9 cellular contexts compared by ENCODE assay signal in the genomic region with DNA sequence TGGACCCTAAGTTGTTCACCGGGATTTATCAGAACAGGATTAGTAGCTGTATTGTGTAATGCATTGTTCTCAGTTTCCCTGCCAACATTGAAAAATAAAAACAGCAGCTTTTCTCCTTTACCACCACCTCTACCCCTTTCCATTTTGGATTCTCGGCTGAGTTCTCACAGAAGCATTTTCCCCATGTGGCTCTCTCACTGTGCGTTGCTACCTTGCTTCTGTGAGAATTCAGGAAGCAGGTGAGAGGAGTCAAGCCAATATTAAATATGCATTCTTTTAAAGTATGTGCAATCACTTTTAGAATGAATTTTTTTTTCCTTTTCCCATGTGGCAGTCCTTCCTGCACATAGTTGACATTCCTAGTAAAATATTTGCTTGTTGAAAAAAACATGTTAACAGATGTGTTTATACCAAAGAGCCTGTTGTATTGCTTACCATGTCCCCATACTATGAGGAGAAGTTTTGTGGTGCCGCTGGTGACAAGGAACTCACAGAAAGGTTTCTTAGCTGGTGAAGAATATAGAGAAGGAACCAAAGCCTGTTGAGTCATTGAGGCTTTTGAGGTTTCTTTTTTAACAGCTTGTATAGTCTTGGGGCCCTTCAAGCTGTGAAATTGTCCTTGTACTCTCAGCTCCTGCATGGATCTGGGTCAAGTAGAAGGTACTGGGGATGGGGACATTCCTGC. TPM values are rescaled to one million over a fixed set of nuclear protein-coding genes. Genes with fewer than 3 reads are reported as not detected.
DNase-seq lines count a peak whose midpoint lies in the region; ATAC-seq and TF ChIP-seq lines count a peak whose summit lies in the region.
"Had no signal": no experiment of that assay in that cellular context is flagged by ENCODE, and none has a peak within 500 bp of the region (broad histone marks: within the 10 kb centered on the region; RNA-seq: fewer than 3 reads in every experiment).

No MANE protein-coding gene starts in this region.

- peaks cover 48 to 56% of the 10 kb centered on the region in 2 donors for H3K4me1 Mint-ChIP-seq in natural killer cell

- H3K9me3 Mint-ChIP-seq in activated naive CD4-positive, alpha-beta T cell treated with anti-CD3 and anti-CD28 coated beads, Interleukin-2, amount 50 U/mL, for 72 hours, result no peaks in the 10 kb centered on the region
- H3K9me3 Mint-ChIP-seq in natural killer cell, result no peaks in the 10 kb centered on the region

- H3K4me3 Mint-ChIP-seq in natural killer cell, result peak overlapping the region; percentile 74

- H3K4me2 ChIP-seq in KMS-11, result peak overlapping the region; percentile 22; the same call in 1 of the 2 replicates

- WGBS in suprapubic skin, result 69% methylated on average over 4 of the region's 4 CpGs

- intact Hi-C loops in natural killer cell (cut with micrococcal nuclease) (loop anchor here (2.0 to 5.0 kb wide), 3 partner anchors 45 to 582 kb away; partner anchors contain the start of gene TRIM33), left ventricle myocardium inferior (cut with micrococcal nuclease) (loop anchor here (5.0 kb wide), 1 partner anchor 307 kb away; no protein-coding TSS in a partner anchor)

- H3K36me3 Mint-ChIP-seq in activated naive CD4-positive, alpha-beta T cell treated with anti-CD3 and anti-CD28 coated beads, Interleukin-2, amount 50 U/mL, for 72 hours, result peaks cover 6 to 8% of the 10 kb centered on the region in 2 donors
- peaks cover 32% of the 10 kb centered on the region for H3K36me3 Mint-ChIP-seq in natural killer cell

- H3K27ac Mint-ChIP-seq in activated naive CD4-positive, alpha-beta T cell treated with anti-CD3 and anti-CD28 coated beads, Interleukin-2, amount 50 U/mL, for 72 hours, result peak overlapping the region; percentile 20 to 81
- peak overlapping the region; percentile 64 to 83 for H3K27ac Mint-ChIP-seq in natural killer cell

- H3K9me3 ChIP-seq in left ventricle myocardium inferior (replicated peaks), result no peaks in the 10 kb centered on the region
- H3K9me3 ChIP-seq in suprapubic skin, result no peaks in the 10 kb centered on the region

- no peak overlapping the region for H3K4me3 ChIP-seq in KMS-11 (IDR thresholded peaks at IDR 0.05; ENCODE audit: insufficient read depth, low read depth, low read length)
- no peak overlapping the region for H3K4me3 ChIP-seq in left ventricle myocardium inferior
- H3K4me3 ChIP-seq in suprapubic skin, result no peak overlapping the region

- DNase-seq in EH (ENCODE audit: low read depth) (peak; percentile 68), natural killer cell (no peak), left ventricle myocardium inferior (no peak), suprapubic skin (ENCODE audit: low spot score in 2 of 2) (no peak)
- DNase-seq in activated naive CD4-positive, alpha-beta T cell treated with anti-CD3 and anti-CD28 coated beads, Interleukin-2, amount 50 U/mL, for 72 hours (ENCODE audit: low spot score in 2 of 2), result no peak
- DNase-seq: NCI-H526 treated with DMSO at 0.1 percent for 48 hours had no signal

- H3K9ac ChIP-seq in KMS-11, result no peak overlapping the region

- peak; percentile 77 to 84 for ATAC-seq in activated naive CD4-positive, alpha-beta T cell treated with anti-CD3 and anti-CD28 coated beads, Interleukin-2, amount 50 U/mL, for 72 hours
- ATAC-seq in natural killer cell, result peak; percentile 68 to 78 (median 76)
- ATAC-seq in GM18867 (IDR thresholded peaks at IDR 0.05; ENCODE audit: unreplicated experiment), result no peak
- ATAC-seq in GM19455 (IDR thresholded peaks at IDR 0.05; ENCODE audit: unreplicated experiment), result no peak

- TF ChIP-seq CTCF in KMS-11 (conservative IDR thresholded peaks at IDR 0.05; ENCODE audit: low read depth, low read length) (no peak), natural killer cell (IDR thresholded peaks at IDR 0.05) (no peak), left ventricle myocardium inferior (IDR thresholded peaks at IDR 0.05; ENCODE audit: borderline replicate concordance) (no peak), suprapubic skin (IDR thresholded peaks at IDR 0.05) (no peak)

- H3K27me3 ChIP-seq in KMS-11 (ENCODE audit: insufficient read depth, low read depth) (no peaks in the 10 kb centered on the region), left ventricle myocardium inferior (ENCODE audit: low read depth) (no peaks in the 10 kb centered on the region), suprapubic skin (no peaks in the 10 kb centered on the region)

- H3K27ac ChIP-seq in KMS-11, result peak overlapping the region; percentile 44; the same call in 1 of the 2 replicates
- no peak overlapping the region for H3K27ac ChIP-seq in left ventricle myocardium inferior (replicated peaks)
- no peak overlapping the region for H3K27ac ChIP-seq in suprapubic skin

- H3K27me3 Mint-ChIP-seq in natural killer cell (ENCODE audit: low read depth in 2 of 2), result no peaks in the 10 kb centered on the region

- TF ChIP-seq POLR2A in suprapubic skin (IDR thresholded peaks at IDR 0.05), result no peak

- no peak overlapping the region for H2AFZ ChIP-seq in KMS-11 (ENCODE audit: low read depth)

- H3K79me2 ChIP-seq in KMS-11 (ENCODE audit: insufficient read depth, low read depth), result no peaks in the 10 kb centered on the region

- TF ChIP-seq EP300 in suprapubic skin (IDR thresholded peaks at IDR 0.05), result no peak

- H4K20me1 ChIP-seq in KMS-11 (ENCODE audit: insufficient read depth), result no peaks in the 10 kb centered on the region

- peaks cover 44% of the 10 kb centered on the region for H3K4me1 ChIP-seq in KMS-11 (ENCODE audit: low read depth, poor library complexity, severe bottlenecking)
- peaks cover 36% of the 10 kb centered on the region for H3K4me1 ChIP-seq in left ventricle myocardium inferior
- H3K4me1 ChIP-seq in suprapubic skin, result peaks cover 30% of the 10 kb centered on the region

- H3K36me3 ChIP-seq in KMS-11 (ENCODE audit: insufficient read depth) (no peaks in the 10 kb centered on the region), left ventricle myocardium inferior (peaks cover 48% of the 10 kb centered on the region), suprapubic skin (peaks cover 47% of the 10 kb centered on the region)

RNA-seq across cellular contexts. Expression of gene OLFML3, which starts 3.9 kb away (rescaled TPM):
- total RNA-seq in activated naive CD4-positive, alpha-beta T cell treated with anti-CD3 and anti-CD28 coated beads, Interleukin-2, amount 50 U/mL, for 72 hours, result under 1 TPM; 0.33 to 0.64 TPM
- total RNA-seq in natural killer cell, result under 1 TPM in 1 of 3 donors, not detected in 2; 0.16 TPM
- 14.3 TPM for total RNA-seq in left ventricle myocardium inferior
- 10 to 100 TPM in 3 of 4 donors, 1 to 10 TPM in 1; 8.3 to 21.0 (median 18.0) TPM for total RNA-seq in suprapubic skin

RNA-seq across cellular contexts. Expression of gene HIPK1, which starts 46.2 kb away (rescaled TPM):
- total RNA-seq in activated naive CD4-positive, alpha-beta T cell treated with anti-CD3 and anti-CD28 coated beads, Interleukin-2, amount 50 U/mL, for 72 hours, result 10 to 100 TPM; 43.7 to 75.8 TPM
- total RNA-seq in natural killer cell (100 to 1,000 TPM; 238 to 283 (median 261) TPM), left ventricle myocardium inferior (52.2 TPM), suprapubic skin (10 to 100 TPM; 59.4 to 81.8 (median 69.7) TPM)

Comparison
In these comparisons a context has a peak if more than half of its experiments do, and no peak if none do; other contexts are left out.
1. ATAC-seq: peak in activated naive CD4-positive, alpha-beta T cell treated with anti-CD3 and anti-CD28 coated beads, Interleukin-2, amount 50 U/mL, for 72 hours (2 of 2) and natural killer cell (3 of 3); none in GM18867 (single experiment) and GM19455 (single experiment).